In genomic region chr21:36893581-36893980, GRCh38 we compare ENCODE assay signal across 23 cellular contexts.
DNase-seq lines count a peak whose midpoint lies in the region; ATAC-seq and TF ChIP-seq lines count a peak whose summit lies in the region.
"Had no signal": no experiment of that assay in that cellular context is flagged by ENCODE, and none has a peak within 500 bp of the region (broad histone marks: within the 10 kb centered on the region; RNA-seq: fewer than 3 reads in every experiment).

No MANE protein-coding gene starts in this region.

- no peak for TF ChIP-seq CTCF in endothelial cell (IDR thresholded peaks at IDR 0.05; ENCODE audit: unreplicated experiment)

- H3K4me1 ChIP-seq in right cardiac atrium (ENCODE audit: control insufficient read depth, insufficient read depth, low read length) (peaks cover 6% of the 10 kb centered on the region), mesenchymal stem cell (ENCODE audit: control insufficient read depth, insufficient read depth, low read depth, low read length) (no peaks in the 10 kb centered on the region)
- H3K4me1 ChIP-seq: A549 had no signal

- intact Hi-C loops in Right ventricle myocardium inferior (cut with DNase I) (no loop called here), right cardiac atrium (cut with DNase I) (no loop called here)

- H3K79me1 ChIP-seq in mesenchymal stem cell (replicated peaks; ENCODE audit: low read length, poor library complexity, severe bottlenecking) = peaks cover 8% of the 10 kb centered on the region

- H3K9me3 ChIP-seq in right cardiac atrium (ENCODE audit: control insufficient read depth, low read length) = no peaks in the 10 kb centered on the region
- no peaks in the 10 kb centered on the region for H3K9me3 ChIP-seq in mesenchymal stem cell (ENCODE audit: control insufficient read depth, low read length)
- H3K9me3 ChIP-seq: A549, BE2C had no signal

- no peak overlapping the region for H2BK15ac ChIP-seq in mesenchymal stem cell (ENCODE audit: low read depth, poor library complexity, severe bottlenecking)

- H2AFZ ChIP-seq in mesenchymal stem cell (ENCODE audit: low read depth, low read length) = no peak overlapping the region
- H2AFZ ChIP-seq: GM23338 had no signal

- no peak overlapping the region for H2AK5ac ChIP-seq in mesenchymal stem cell (ENCODE audit: low read length, severe bottlenecking)

- H2BK5ac ChIP-seq in mesenchymal stem cell (ENCODE audit: low read depth, low read length, poor library complexity, severe bottlenecking) = no peak overlapping the region

- no peaks in the 10 kb centered on the region for H3K27me3 ChIP-seq in right cardiac atrium (ENCODE audit: control insufficient read depth, insufficient read depth)
- no peaks in the 10 kb centered on the region for H3K27me3 ChIP-seq in mesenchymal stem cell (ENCODE audit: control insufficient read depth in 1 of 2, insufficient read depth in 1 of 2, low read length in 2 of 2)
- H3K27me3 ChIP-seq: BE2C; BLaER1 treated with 17β-estradiol and CSF1 and Interleukin-3, amounts not matched to agents 10 nM and 100 nM had no signal

- peaks cover 79% of the 10 kb centered on the region for H3K36me3 Mint-ChIP-seq in endothelial cell (ENCODE audit: low read depth, unreplicated experiment)

- DNase-seq in Right ventricle myocardium inferior (ENCODE audit: missing footprints) = peak; percentile 45
- no peak for DNase-seq in right cardiac atrium
- peak; percentile 68 for DNase-seq in NCI-H69 (lab: John Stamatoyannopoulos, UW)
- no peak for DNase-seq in endothelial cell (ENCODE audit: low spot score)
- DNase-seq in EL = no peak
- DNase-seq in mesenchymal stem cell = no peak
- DNase-seq: 8988T; ACHN; AML-193; BE2C; CD4-positive, alpha-beta T cell; CD8-positive, alpha-beta memory T cell; DMS 273 treated with DMSO at 0.1 percent for 48 hours; DMS79; GF-D8; H9; HFFc6 had no signal

- peaks cover 14% of the 10 kb centered on the region for H3K4me1 Mint-ChIP-seq in endothelial cell (ENCODE audit: unreplicated experiment)
- H3K4me1 Mint-ChIP-seq: CD14-positive monocyte; CD8-positive, alpha-beta memory T cell had no signal

- ATAC-seq in Right ventricle myocardium inferior (no peak), right cardiac atrium (no peak), HG03045 (IDR thresholded peaks at IDR 0.05; ENCODE audit: unreplicated experiment) (no peak)
- ATAC-seq: A549, GM23338, HCT116 had no signal

- 98% methylated on average over 11 of the region's 11 CpGs for WGBS in right cardiac atrium
- 95% methylated on average over 10 of the region's 11 CpGs for WGBS in mesenchymal stem cell

- peaks cover 6% of the 10 kb centered on the region for H3K27me3 Mint-ChIP-seq in endothelial cell (ENCODE audit: unreplicated experiment)
- H3K27me3 Mint-ChIP-seq: CD4-positive, alpha-beta T cell; CD8-positive, alpha-beta memory T cell had no signal

- H4K91ac ChIP-seq in mesenchymal stem cell (ENCODE audit: low read length) = no peak overlapping the region

- H3K4me2 ChIP-seq in mesenchymal stem cell (ENCODE audit: low read length, poor library complexity, severe bottlenecking) = no peak overlapping the region
- H3K4me2 ChIP-seq: A549; BLaER1 treated with 17β-estradiol and CSF1 and Interleukin-3, amounts not matched to agents 10 nM and 100 nM; GM23338 had no signal

- no peak overlapping the region for H3K18ac ChIP-seq in mesenchymal stem cell (ENCODE audit: low read depth in 1 of 2, low read length in 2 of 2)

- no peak overlapping the region for H3K4ac ChIP-seq in mesenchymal stem cell (ENCODE audit: low read depth in 1 of 2, low read length in 2 of 2)

- H3K4me3 Mint-ChIP-seq in endothelial cell (ENCODE audit: unreplicated experiment) = peak overlapping the region; percentile 80
- H3K4me3 Mint-ChIP-seq: CD14-positive monocyte; CD4-positive, alpha-beta T cell; CD8-positive, alpha-beta memory T cell; GM23338; H9; HFFc6 had no signal

- H3K9ac ChIP-seq in mesenchymal stem cell (ENCODE audit: low read length) = no peak overlapping the region
- H3K9ac ChIP-seq: BLaER1 treated with 17β-estradiol and CSF1 and Interleukin-3, amounts not matched to agents 10 nM and 100 nM had no signal

- no peaks in the 10 kb centered on the region for H3K9me3 Mint-ChIP-seq in endothelial cell (ENCODE audit: unreplicated experiment)
- H3K9me3 Mint-ChIP-seq: CD4-positive, alpha-beta T cell; CD8-positive, alpha-beta memory T cell; GM23338; H9 had no signal

- H3K4me3 ChIP-seq in right cardiac atrium (ENCODE audit: low read length) (no peak overlapping the region), mesenchymal stem cell (ENCODE audit: insufficient read depth in 1 of 2, low read depth in 1 of 2, low read length in 2 of 2) (no peak overlapping the region)
- H3K4me3 ChIP-seq: A549; BLaER1 treated with 17β-estradiol and CSF1 and Interleukin-3, amounts not matched to agents 10 nM and 100 nM; GM23338 had no signal

- no peak overlapping the region for H3K14ac ChIP-seq in mesenchymal stem cell (ENCODE audit: low read length in 2 of 2)

- H2BK120ac ChIP-seq in mesenchymal stem cell (ENCODE audit: low read depth, low read length) = no peak overlapping the region

- H4K8ac ChIP-seq in mesenchymal stem cell (ENCODE audit: low read length) = no peak overlapping the region

- H3K23ac ChIP-seq in mesenchymal stem cell (ENCODE audit: low read length in 2 of 2) = no peak overlapping the region

- H2BK12ac ChIP-seq in mesenchymal stem cell (ENCODE audit: low read length in 2 of 2) = no peak overlapping the region

- H3K27ac Mint-ChIP-seq in endothelial cell (ENCODE audit: unreplicated experiment) = no peak overlapping the region
- H3K27ac Mint-ChIP-seq: CD4-positive, alpha-beta T cell; GM23338; H9; HFFc6 had no signal

- H3K36me3 ChIP-seq in mesenchymal stem cell (ENCODE audit: control insufficient read depth in 1 of 2, insufficient read depth in 2 of 2, low read depth in 1 of 2, low read length in 2 of 2) = peaks cover 12 to 26% of the 10 kb centered on the region in 2 experiments
- H3K36me3 ChIP-seq: BE2C had no signal

- no peak overlapping the region for H3K27ac ChIP-seq in right cardiac atrium (ENCODE audit: low read length)
- H3K27ac ChIP-seq in mesenchymal stem cell (ENCODE audit: low read length, poor library complexity, severe bottlenecking) = no peak overlapping the region
- H3K27ac ChIP-seq: A549; BLaER1 treated with 17β-estradiol and CSF1 and Interleukin-3, amounts not matched to agents 10 nM and 100 nM had no signal

Comparison
In these comparisons a context has a peak if more than half of its experiments do, and no peak if none do; other contexts are left out.
1. DNase-seq: peak in Right ventricle myocardium inferior (single experiment) and NCI-H69 (single experiment); none in right cardiac atrium (0 of 3), endothelial cell (single experiment), EL (single experiment) and mesenchymal stem cell (single experiment).